Comparison of ENCODE assay signal across 12 cellular contexts in genomic region chr13:59774511-59774911, GRCh38.
DNase-seq lines count a peak whose midpoint lies in the region; ATAC-seq and TF ChIP-seq lines count a peak whose summit lies in the region.
"Had no signal": no experiment of that assay in that cellular context is flagged by ENCODE, and none has a peak within 500 bp of the region (broad histone marks: within the 10 kb centered on the region; RNA-seq: fewer than 3 reads in every experiment).

No MANE protein-coding gene starts in this region.

- no peak overlapping the region for H2BK120ac ChIP-seq in trophoblast cell (ENCODE audit: insufficient read depth, low read length, poor library complexity)

- no peak overlapping the region for H4K91ac ChIP-seq in trophoblast cell (ENCODE audit: low read depth, low read length)

- no peak overlapping the region for H4K8ac ChIP-seq in trophoblast cell (ENCODE audit: low read depth, low read length)

- H2BK5ac ChIP-seq in trophoblast cell (ENCODE audit: low read depth, low read length, poor library complexity): no peak overlapping the region

- H3K27me3 ChIP-seq in trophoblast cell (ENCODE audit: insufficient read depth, low read length) (no peaks in the 10 kb centered on the region), vagina (no peaks in the 10 kb centered on the region)

- H3K4me1 ChIP-seq in trophoblast cell (ENCODE audit: control insufficient read depth in 1 of 2, insufficient read depth in 2 of 2, low read length in 2 of 2): no peaks in the 10 kb centered on the region
- H3K4me1 ChIP-seq in vagina: no peaks in the 10 kb centered on the region

- intact Hi-C loops in vagina (cut with DNase I): no loop called here

- no CpG with 5 or more reads among the region's 6 CpGs for WGBS in trophoblast cell (ENCODE audit: extremely low coverage, insufficient coverage, insufficient read length)

- H3K4ac ChIP-seq in trophoblast cell (ENCODE audit: low read depth, low read length): no peak overlapping the region

- H2BK12ac ChIP-seq in trophoblast cell (ENCODE audit: low read length): no peak overlapping the region

- no peak overlapping the region for H3K4me3 ChIP-seq in trophoblast cell (ENCODE audit: low read depth, low read length)
- H3K4me3 ChIP-seq in vagina: no peak overlapping the region
- H3K4me3 ChIP-seq: coronary artery had no signal

- no peak overlapping the region for H3K14ac ChIP-seq in trophoblast cell (ENCODE audit: low read length)

- H3K23ac ChIP-seq in trophoblast cell (ENCODE audit: low read length): no peak overlapping the region

- no peak overlapping the region for H3K9ac ChIP-seq in trophoblast cell (ENCODE audit: low read length)

- H3K18ac ChIP-seq in trophoblast cell (ENCODE audit: low read length): no peak overlapping the region

- H2AFZ ChIP-seq in trophoblast cell (ENCODE audit: insufficient read depth, low read length, poor library complexity): no peak overlapping the region

- ATAC-seq in SK-N-SH treated with all-trans-retinoic acid at 6 μM for 48 hours (peak; percentile 76), HG02623 (IDR thresholded peaks at IDR 0.05; ENCODE audit: unreplicated experiment) (no peak)

- H3K79me2 ChIP-seq in trophoblast cell (ENCODE audit: control insufficient read depth, insufficient read depth, low read length, poor library complexity): no peaks in the 10 kb centered on the region

- TF ChIP-seq CTCF in vagina (IDR thresholded peaks at IDR 0.05): no peak

- H3K36me3 ChIP-seq in trophoblast cell (ENCODE audit: control insufficient read depth in 1 of 2, insufficient read depth in 2 of 2, low read length in 2 of 2) (no peaks in the 10 kb centered on the region), vagina (no peaks in the 10 kb centered on the region)

- no peak for TF ChIP-seq POLR2A in vagina (IDR thresholded peaks at IDR 0.05)

- H3K79me1 ChIP-seq in trophoblast cell (ENCODE audit: low read length): no peaks in the 10 kb centered on the region

- H3K4me2 ChIP-seq in trophoblast cell (ENCODE audit: low read length): no peak overlapping the region

- H3K27ac ChIP-seq in trophoblast cell (ENCODE audit: low read depth, low read length): no peak overlapping the region
- no peak overlapping the region for H3K27ac ChIP-seq in vagina
- H3K27ac ChIP-seq: coronary artery had no signal

- H2AK5ac ChIP-seq in trophoblast cell (ENCODE audit: low read length): no peak overlapping the region

- DNase-seq in GM04503 (ENCODE audit: low read depth): peak; percentile 72
- peak; percentile 57 for DNase-seq in fibroblast of the conjunctiva (ENCODE audit: low read depth)
- peak; percentile 92 to 98 for DNase-seq in trophoblast cell
- no peak for DNase-seq in NCI-H1417 (lab: John Stamatoyannopoulos, UW)
- no peak for DNase-seq in NCI-H2107 (lab: John Stamatoyannopoulos, UW)
- no peak for DNase-seq in vagina (ENCODE audit: extremely low spot score in 2 of 2)
- DNase-seq: activated CD4-positive, alpha-beta T cell treated with anti-CD3 and anti-CD28 coated beads for 4 hours; activated effector memory CD4-positive, alpha-beta T cell treated with Interleukin-2 at 50 U/mL for 16 hours; naive B cell had no signal

- H3K9me3 ChIP-seq in trophoblast cell (ENCODE audit: insufficient read depth, low read depth, low read length) (no peaks in the 10 kb centered on the region), vagina (no peaks in the 10 kb centered on the region)

- H4K12ac ChIP-seq in trophoblast cell (ENCODE audit: low read depth, low read length): no peak overlapping the region

TF ChIP-seq in SK-N-SH treated with all-trans-retinoic acid at 6 μM for 48 hours, 23 proteins besides CTCF, POLR2A, EP300 and RAD21:
- TF ChIP-seq TCF4 (CRISPR knock-in tag; IDR thresholded peaks at IDR 0.05; ENCODE audit: borderline replicate concordance) (no peak), OSR1 (CRISPR knock-in tag; IDR thresholded peaks at IDR 0.05) (no peak), PATZ1 (CRISPR knock-in tag; IDR thresholded peaks at IDR 0.05; ENCODE audit: borderline replicate concordance) (no peak), TOX (CRISPR knock-in tag; IDR thresholded peaks at IDR 0.05; ENCODE audit: borderline replicate concordance) (no peak), ZFP30 (CRISPR knock-in tag; IDR thresholded peaks at IDR 0.05) (no peak), ZC3H10 (CRISPR knock-in tag; IDR thresholded peaks at IDR 0.05) (no peak), CREB5 (CRISPR knock-in tag; IDR thresholded peaks at IDR 0.05; ENCODE audit: low read depth) (no peak), GLIS3 (CRISPR knock-in tag; IDR thresholded peaks at IDR 0.05) (no peak), ARNTL (CRISPR knock-in tag; IDR thresholded peaks at IDR 0.05; ENCODE audit: borderline replicate concordance, low read depth) (no peak), RARB (CRISPR knock-in tag; IDR thresholded peaks at IDR 0.05) (no peak), ZNF565 (CRISPR knock-in tag; conservative IDR thresholded peaks at IDR 0.05; ENCODE audit: low read depth) (no peak), PPARA (CRISPR knock-in tag; IDR thresholded peaks at IDR 0.05; ENCODE audit: borderline replicate concordance) (no peak), ZNF70 (CRISPR knock-in tag; IDR thresholded peaks at IDR 0.05) (no peak), ESRRG (CRISPR knock-in tag; IDR thresholded peaks at IDR 0.05) (no peak), SNAI2 (CRISPR knock-in tag; IDR thresholded peaks at IDR 0.05) (no peak), CSDC2 (CRISPR knock-in tag; IDR thresholded peaks at IDR 0.05) (no peak), ISL1 (CRISPR knock-in tag; IDR thresholded peaks at IDR 0.05) (no peak), BACH2 (CRISPR knock-in tag; IDR thresholded peaks at IDR 0.05; ENCODE audit: borderline replicate concordance) (no peak)
- TF ChIP-seq, protein P1, sequence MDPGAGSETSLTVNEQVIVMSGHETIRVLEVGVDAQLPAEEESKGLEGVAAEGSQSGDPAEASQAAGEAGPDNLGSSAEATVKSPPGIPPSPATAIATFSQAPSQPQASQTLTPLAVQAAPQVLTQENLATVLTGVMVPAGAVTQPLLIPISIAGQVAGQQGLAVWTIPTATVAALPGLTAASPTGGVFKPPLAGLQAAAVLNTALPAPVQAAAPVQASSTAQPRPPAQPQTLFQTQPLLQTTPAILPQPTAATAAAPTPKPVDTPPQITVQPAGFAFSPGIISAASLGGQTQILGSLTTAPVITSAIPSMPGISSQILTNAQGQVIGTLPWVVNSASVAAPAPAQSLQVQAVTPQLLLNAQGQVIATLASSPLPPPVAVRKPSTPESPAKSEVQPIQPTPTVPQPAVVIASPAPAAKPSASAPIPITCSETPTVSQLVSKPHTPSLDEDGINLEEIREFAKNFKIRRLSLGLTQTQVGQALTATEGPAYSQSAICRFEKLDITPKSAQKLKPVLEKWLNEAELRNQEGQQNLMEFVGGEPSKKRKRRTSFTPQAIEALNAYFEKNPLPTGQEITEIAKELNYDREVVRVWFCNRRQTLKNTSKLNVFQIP (CRISPR knock-in tag; IDR thresholded peaks at IDR 0.05; ENCODE audit: borderline replicate concordance, low read depth): no peak
- TF ChIP-seq, protein P2, sequence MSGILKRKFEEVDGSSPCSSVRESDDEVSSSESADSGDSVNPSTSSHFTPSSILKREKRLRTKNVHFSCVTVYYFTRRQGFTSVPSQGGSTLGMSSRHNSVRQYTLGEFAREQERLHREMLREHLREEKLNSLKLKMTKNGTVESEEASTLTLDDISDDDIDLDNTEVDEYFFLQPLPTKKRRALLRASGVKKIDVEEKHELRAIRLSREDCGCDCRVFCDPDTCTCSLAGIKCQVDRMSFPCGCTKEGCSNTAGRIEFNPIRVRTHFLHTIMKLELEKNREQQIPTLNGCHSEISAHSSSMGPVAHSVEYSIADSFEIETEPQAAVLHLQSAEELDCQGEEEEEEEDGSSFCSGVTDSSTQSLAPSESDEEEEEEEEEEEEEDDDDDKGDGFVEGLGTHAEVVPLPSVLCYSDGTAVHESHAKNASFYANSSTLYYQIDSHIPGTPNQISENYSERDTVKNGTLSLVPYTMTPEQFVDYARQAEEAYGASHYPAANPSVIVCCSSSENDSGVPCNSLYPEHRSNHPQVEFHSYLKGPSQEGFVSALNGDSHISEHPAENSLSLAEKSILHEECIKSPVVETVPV (CRISPR knock-in tag; IDR thresholded peaks at IDR 0.05): no peak

Comparison
In these comparisons a context has a peak if more than half of its experiments do, and no peak if none do; other contexts are left out.
1. DNase-seq: peak in GM04503 (single experiment), fibroblast of the conjunctiva (single experiment) and trophoblast cell (2 of 2); none in NCI-H1417 (0 of 3), NCI-H2107 (single experiment) and vagina (0 of 2).